Comparison of ENCODE assay signal across 8 cellular contexts in genomic region chr1:45304311-45305081, GRCh38. TPM values are rescaled to one million over a fixed set of nuclear protein-coding genes. Genes with fewer than 3 reads are reported as not detected.
DNase-seq lines count a peak whose midpoint lies in the region; ATAC-seq and TF ChIP-seq lines count a peak whose summit lies in the region.

No MANE protein-coding gene starts in this region.

- peaks cover 41% of the 10 kb centered on the region for H3K4me1 Mint-ChIP-seq in neural crest cell

- H3K4me3 Mint-ChIP-seq in neural crest cell = peak overlapping the region; percentile 93

- H3K27me3 ChIP-seq in SJCRH30 = no peaks in the 10 kb centered on the region
- no peaks in the 10 kb centered on the region for H3K27me3 ChIP-seq in esophagus (ENCODE audit: control insufficient read depth in 1 of 2, insufficient read depth in 2 of 2, low read length in 2 of 2)

- WGBS in esophagus, 2 donors = 34 to 36% methylated on average over 15 of the region's 15 CpGs

- H3K27ac ChIP-seq in SJCRH30 (peak overlapping the region; percentile 77), esophagus (ENCODE audit: low read depth in 2 of 2, low read length in 1 of 2) (peak overlapping the region; percentile 91 to 93)

- peaks cover 8% of the 10 kb centered on the region for H3K4me1 ChIP-seq in SJCRH30
- peaks cover 2 to 4% of the 10 kb centered on the region in 2 donors for H3K4me1 ChIP-seq in esophagus (ENCODE audit: control insufficient read depth in 2 of 2, insufficient read depth in 2 of 2, low read length in 1 of 2)

- H3K27me3 Mint-ChIP-seq in neural crest cell (ENCODE audit: low read depth) = no peaks in the 10 kb centered on the region

- peak overlapping the region; percentile 88 for H3K4me3 ChIP-seq in SJCRH30
- H3K4me3 ChIP-seq in esophagus (ENCODE audit: low read depth in 1 of 2, low read length in 2 of 2) = peak overlapping the region; percentile 57 to 69

- no peak for TF ChIP-seq CTCF in neural crest cell (conservative IDR thresholded peaks at IDR 0.05)

- H3K36me3 Mint-ChIP-seq in neural crest cell (ENCODE audit: low read depth) = no peaks in the 10 kb centered on the region

- DNase-seq in DMS 273 (lab: John Stamatoyannopoulos, UW; ENCODE audit: unreplicated experiment) = peak; percentile 82
- DNase-seq in HCEC 1CT = peak; percentile 13
- DNase-seq in SJCRH30 = peak; percentile 47 to 70
- DNase-seq in neural crest cell (ENCODE audit: low read depth, low spot score) = no peak
- no peak for DNase-seq in KG1 (lab: John Stamatoyannopoulos, UW)
- DNase-seq in EL = no peak

- H3K9me3 Mint-ChIP-seq in neural crest cell = no peaks in the 10 kb centered on the region

- H3K27ac Mint-ChIP-seq in neural crest cell (ENCODE audit: unreplicated experiment) = peak overlapping the region; percentile 93

- H3K36me3 ChIP-seq in SJCRH30 = no peaks in the 10 kb centered on the region
- no peaks in the 10 kb centered on the region for H3K36me3 ChIP-seq in esophagus (ENCODE audit: control insufficient read depth in 2 of 2, insufficient read depth in 2 of 2, low read length in 1 of 2)

- no peaks in the 10 kb centered on the region for H3K9me3 ChIP-seq in SJCRH30 (replicated peaks)
- no peaks in the 10 kb centered on the region for H3K9me3 ChIP-seq in esophagus (ENCODE audit: control insufficient read depth in 2 of 2, insufficient read depth in 1 of 2, low read depth in 1 of 2, low read length in 1 of 2)

- ATAC-seq in HG03520 (IDR thresholded peaks at IDR 0.05; ENCODE audit: unreplicated experiment) = no peak

RNA-seq across cellular contexts. Expression of gene HPDL, which starts 22.2 kb away (rescaled TPM):
- not detected in 2 replicates for total RNA-seq in SJCRH30 (2014; rRNA removed; shearing (Covaris generic))
- polyA plus RNA-seq in esophagus = 1 to 10 TPM; 2.7 to 5.2 TPM
- 10.6 and 11.6 TPM in 2 replicates for total RNA-seq in neural crest cell

RNA-seq across cellular contexts. Expression of gene TOE1, which starts 35.5 kb away (rescaled TPM):
- total RNA-seq in SJCRH30 (2014; rRNA removed; shearing (Covaris generic)) = 28.7 and 30.0 TPM in 2 replicates
- polyA plus RNA-seq in esophagus = 1 to 10 TPM; 4.4 to 8.0 TPM
- 26.7 and 28.8 TPM in 2 replicates for total RNA-seq in neural crest cell

RNA-seq across cellular contexts. Expression of gene MUTYH, which starts 35.7 kb away (rescaled TPM):
- 12.0 and 17.1 TPM in 2 replicates for total RNA-seq in SJCRH30 (2014; rRNA removed; shearing (Covaris generic))
- 10 to 100 TPM; 12.2 to 21.8 TPM for polyA plus RNA-seq in esophagus
- 61.9 and 68.2 TPM in 2 replicates for total RNA-seq in neural crest cell

Comparison
In these comparisons a context has a peak if more than half of its experiments do, and no peak if none do; other contexts are left out.
1. DNase-seq: peak in DMS 273 (single experiment), HCEC 1CT (single experiment) and SJCRH30 (2 of 2); none in neural crest cell (single experiment), KG1 (single experiment) and EL (single experiment).
2. RNA of gene HPDL, which starts 22.2 kb away (total RNA-seq): 10.6 to 11.6 TPM in neural crest cell; not detected in SJCRH30; every median in the first group is over 10 times any median in the second.